ENCODE assay signal across 8 cellular contexts in the genomic region with DNA sequence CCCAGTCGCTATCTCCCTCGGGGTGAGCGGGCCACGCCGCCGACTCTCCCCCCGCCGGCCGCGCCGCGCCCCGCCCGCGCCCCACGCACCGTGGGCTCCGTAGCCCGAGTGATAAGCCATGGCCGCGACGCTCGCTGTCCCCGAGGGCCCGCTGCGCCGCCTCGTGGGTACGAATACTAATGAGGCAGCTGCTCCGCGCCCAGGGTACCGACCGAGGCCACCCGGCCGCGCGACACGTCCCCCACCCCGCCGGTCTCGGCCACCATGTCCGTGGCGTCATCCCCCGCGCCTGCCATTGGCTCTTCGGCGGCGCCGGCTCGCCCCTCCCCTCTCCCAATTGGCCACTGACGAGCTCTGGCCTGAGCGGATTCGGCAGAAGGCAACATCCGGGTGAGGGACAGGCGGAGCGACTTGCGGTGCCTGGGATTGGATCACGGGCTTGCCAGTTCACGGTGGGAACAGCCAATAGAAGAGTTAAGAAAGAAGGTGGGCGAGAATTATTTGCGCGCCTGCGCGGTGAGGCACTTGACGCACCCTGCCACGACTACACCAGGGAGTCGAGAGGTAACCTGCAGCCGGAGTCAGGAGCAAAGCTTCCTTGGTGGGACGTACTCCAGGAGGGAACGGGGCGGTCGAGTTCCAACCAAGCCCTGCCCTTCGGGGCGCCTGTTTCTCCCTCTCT. TPM values are rescaled to one million over a fixed set of nuclear protein-coding genes. Genes with fewer than 3 reads are reported as not detected.
DNase-seq lines count a peak whose midpoint lies in the region; ATAC-seq and TF ChIP-seq lines count a peak whose summit lies in the region.

YIF1A (minus strand) TSS at position 278 of the 682 bp plus-strand sequence; CDS start at position 120, 158 bp downstream.

- H3K9me3 ChIP-seq in spleen = no peaks in the 10 kb centered on the region

- H3K9me3 Mint-ChIP-seq in central memory CD8-positive, alpha-beta T cell = no peaks in the 10 kb centered on the region

- TF ChIP-seq POLR2A in spleen (IDR thresholded peaks at IDR 0.05) = peak in 2 of 3 donors; percentile 60 to 83

- WGBS in spleen, 5 donors = 0 to 1% (median 0%) methylated on average over 16 to 74 of the region's 74 CpGs

- H3K36me3 ChIP-seq in spleen = peaks cover 0 to 22% (median 6%) of the 10 kb centered on the region in 6 donors

- H3K27ac ChIP-seq in spleen = peak within 1 kb of the TSS; percentile 93 to 96 (median 95)

- H3K36me3 Mint-ChIP-seq in central memory CD8-positive, alpha-beta T cell (ENCODE audit: insufficient read depth) = peaks cover 11% of the 10 kb centered on the region

- intact Hi-C loops in spleen (cut with DNase I; ENCODE audit: low total_unique reads) = no loop called here

- DNase-seq in AG09309 (ENCODE audit: low read depth) (peak; percentile 99), NCI-H446 (lab: John Stamatoyannopoulos, UW) (peak; percentile 98 to 99), inferior parietal cortex (ENCODE audit: extremely low spot score) (peak; percentile 99), spleen (peak; percentile 99)
- peak; percentile 97 for DNase-seq in activated CD4-positive, CD25-positive, alpha-beta regulatory T cell treated with anti-CD3 and anti-CD28 coated beads, Interleukin-2, amount 50 U/mL, for 16 hours (ENCODE audit: low read depth, low spot score)
- peak; percentile 94 to 98 for DNase-seq in central memory CD8-positive, alpha-beta T cell (ENCODE audit: low spot score in 2 of 2)

- H3K4me1 ChIP-seq in spleen = peaks cover 18 to 70% (median 42%) of the 10 kb centered on the region in 6 donors

- peaks cover 17% of the 10 kb centered on the region for H3K27me3 Mint-ChIP-seq in central memory CD8-positive, alpha-beta T cell

- peaks cover 22% of the 10 kb centered on the region for H3K4me1 Mint-ChIP-seq in central memory CD8-positive, alpha-beta T cell

- TF ChIP-seq CTCF in AG09309 (IDR thresholded peaks at IDR 0.05; ENCODE audit: control insufficient read depth, insufficient read depth, low read depth, low read length, missing control alignments) (no peak), spleen (IDR thresholded peaks at IDR 0.05 in 8 of 11, conservative IDR thresholded peaks at IDR 0.05 in 3 of 11) (peak in 5 of 11 experiments; percentile 9 to 51 (median 32))

- H3K4me3 ChIP-seq in AG09309 (ENCODE audit: control insufficient read depth, low read depth, low read length) = peak within 1 kb of the TSS; percentile 88
- H3K4me3 ChIP-seq in spleen = peak within 1 kb of the TSS; percentile 68 to 96 (median 86)

- ATAC-seq in GM19025 (IDR thresholded peaks at IDR 0.05; ENCODE audit: low read depth, unreplicated experiment) (peak; percentile 92), HG03342 (IDR thresholded peaks at IDR 0.05; ENCODE audit: unreplicated experiment) (peak; percentile 85)
- peak; percentile 97 for ATAC-seq in central memory CD8-positive, alpha-beta T cell (replicated peaks; ENCODE audit: extremely low read depth, poor library complexity, severe bottlenecking)

- H3K27ac Mint-ChIP-seq in central memory CD8-positive, alpha-beta T cell (ENCODE audit: low read depth) = peak within 1 kb of the TSS; percentile 85

- peaks cover 0 to 40% (median 27%) of the 10 kb centered on the region in 7 donors for H3K27me3 ChIP-seq in spleen (replicated peaks in 1 of 7)

- H3K4me3 Mint-ChIP-seq in central memory CD8-positive, alpha-beta T cell = peak within 1 kb of the TSS; percentile 83

RNA-seq across cellular contexts. Expression of gene YIF1A, which starts in this region (rescaled TPM):
- total RNA-seq in spleen = 10 to 100 TPM; 34.7 to 50.4 (median 40.4) TPM
- 10 to 100 TPM; 48.3 to 60.1 (median 49.3) TPM for polyA plus RNA-seq in spleen

Comparison
In these comparisons a context has a peak if more than half of its experiments do, and no peak if none do; other contexts are left out.
1. Peak in every context shown above with its lines: DNase-seq, ATAC-seq, H3K4me3 ChIP-seq and H3K27ac ChIP-seq.